Comparison of ENCODE assay signal across 8 cellular contexts in the genomic region with DNA sequence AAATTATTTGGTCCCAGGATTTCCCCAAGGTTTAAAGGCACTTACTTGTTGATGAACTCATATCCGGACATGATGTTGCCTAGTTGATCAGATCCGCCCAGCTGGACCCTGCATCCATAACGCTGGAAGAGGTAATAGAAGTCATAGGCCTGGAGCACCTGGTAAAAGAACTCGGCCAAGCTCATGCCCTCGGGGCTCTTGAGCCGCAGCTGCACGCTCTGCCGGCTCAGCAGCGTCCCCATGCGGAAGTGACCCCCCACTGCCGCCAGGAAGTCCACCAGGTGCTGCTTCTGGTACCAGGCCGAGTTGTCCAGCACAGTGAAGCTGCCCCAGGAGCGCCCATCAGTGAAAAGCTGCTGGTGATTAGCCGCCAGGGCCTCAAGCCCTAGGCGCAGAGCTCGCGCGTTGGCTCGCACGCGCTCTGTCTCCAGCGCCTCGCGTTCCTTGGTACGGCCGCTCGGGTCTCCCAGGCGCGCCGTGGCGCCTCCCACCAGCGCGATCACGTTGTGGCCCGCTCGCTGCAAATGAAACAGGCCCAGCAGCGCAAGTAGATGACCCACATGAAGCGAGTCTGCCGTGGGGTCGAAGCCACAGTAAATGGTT. TPM values are rescaled to one million over a fixed set of nuclear protein-coding genes. Genes with fewer than 3 reads are reported as not detected.
DNase-seq lines count a peak whose midpoint lies in the region; ATAC-seq and TF ChIP-seq lines count a peak whose summit lies in the region.

No MANE protein-coding gene starts in this region.

- peak overlapping the region; percentile 88 for H3K4me3 ChIP-seq in BJ (ENCODE audit: low read depth, low read length)

- TF ChIP-seq POLR2A in GM19099 (IDR thresholded peaks at IDR 0.05; ENCODE audit: extremely low read depth, insufficient read length, low read depth) = peak; percentile 29

- CTCF ChIA-PET in BJ (lab: Yijun Ruan, JAX) = interaction anchor here (0.6 to 4.8 kb wide), 23 partner anchors 10 to 1465 kb away, joined by 3 to 57 read pairs (median 4); a partner anchor contains a TSS
- CTCF ChIA-PET in activated CD4-positive, alpha-beta memory T cell treated with anti-CD3 and anti-CD28 coated beads, Interleukin-2, amount 10 ng/mL, durations not matched to agents 7 days and 5 days (lab: Charles Lee) = interaction anchor here (0.7 to 4.8 kb wide), 37 partner anchors 9 to 1368 kb away, joined by 3 to 87 read pairs (median 4); a partner anchor contains a TSS

- H3K27me3 ChIP-seq in BJ (ENCODE audit: control insufficient read depth, insufficient read depth, low read length) = no peaks in the 10 kb centered on the region

- peak; percentile 92 for TF ChIP-seq CTCF in BJ (IDR thresholded peaks at IDR 0.05; ENCODE audit: insufficient read depth, low read depth, low read length)

- peaks cover 4% of the 10 kb centered on the region for H3K36me3 ChIP-seq in BJ (ENCODE audit: control insufficient read depth, insufficient read depth, low read length)

- H3K36me3 Mint-ChIP-seq in activated CD4-positive, alpha-beta memory T cell treated with anti-CD3 and anti-CD28 coated beads, Interleukin-2, amount 10 ng/mL, durations not matched to agents 7 days and 5 days (ENCODE audit: low read depth) = peaks cover 30% of the 10 kb centered on the region
- peaks cover 9% of the 10 kb centered on the region for H3K36me3 Mint-ChIP-seq in memory B cell

- peaks cover 1% of the 10 kb centered on the region for H3K27me3 Mint-ChIP-seq in activated CD4-positive, alpha-beta memory T cell treated with anti-CD3 and anti-CD28 coated beads, Interleukin-2, amount 10 ng/mL, durations not matched to agents 7 days and 5 days
- no peaks in the 10 kb centered on the region for H3K27me3 Mint-ChIP-seq in memory B cell

- peak overlapping the region; percentile 79 for H3K4me3 Mint-ChIP-seq in activated CD4-positive, alpha-beta memory T cell treated with anti-CD3 and anti-CD28 coated beads, Interleukin-2, amount 10 ng/mL, durations not matched to agents 7 days and 5 days
- peak overlapping the region; percentile 91 for H3K4me3 Mint-ChIP-seq in memory B cell

- H3K4me1 Mint-ChIP-seq in activated CD4-positive, alpha-beta memory T cell treated with anti-CD3 and anti-CD28 coated beads, Interleukin-2, amount 10 ng/mL, durations not matched to agents 7 days and 5 days = peaks cover 20% of the 10 kb centered on the region
- peaks cover 8% of the 10 kb centered on the region for H3K4me1 Mint-ChIP-seq in memory B cell

- DNase-seq in BJ (ENCODE audit: low read depth) = peak; percentile 36
- DNase-seq in NCI-H526 treated with DMSO at 0.1 percent for 48 hours (lab: John Stamatoyannopoulos, UW) = peak; percentile 45
- peak; percentile 79 for DNase-seq in activated CD4-positive, alpha-beta memory T cell treated with anti-CD3 and anti-CD28 coated beads, Interleukin-2, amount 10 ng/mL, durations not matched to agents 7 days and 5 days
- peak; percentile 40 for DNase-seq in effector CD8-positive, alpha-beta T cell (lab: John Stamatoyannopoulos, UW)
- DNase-seq in memory B cell (ENCODE audit: low spot score in 2 of 2) = peak; percentile 62 to 73
- DNase-seq in stimulated activated CD8-positive, alpha-beta memory T cell treated with anti-CD3 and anti-CD28 coated beads, Interleukin-12 subunit alpha, Interleukin-12 subunit beta, amount 100 ng/mL, for 4 hours (ENCODE audit: low read depth) = peak; percentile 45

- H3K27ac Mint-ChIP-seq in activated CD4-positive, alpha-beta memory T cell treated with anti-CD3 and anti-CD28 coated beads, Interleukin-2, amount 10 ng/mL, durations not matched to agents 7 days and 5 days = peak overlapping the region; percentile 78
- peak overlapping the region; percentile 88 for H3K27ac Mint-ChIP-seq in memory B cell

- ATAC-seq in HG03432 (IDR thresholded peaks at IDR 0.05; ENCODE audit: unreplicated experiment) (peak; percentile 82), memory B cell (ENCODE audit: low read depth) (peak; percentile 67)

- POLR2A ChIA-PET in BJ (lab: Charles Lee) = interaction anchor here (0.6 to 0.9 kb wide), 2 partner anchors 1026 to 1267 kb away, joined by 3 to 15 read pairs; a partner anchor contains a TSS
- POLR2A ChIA-PET in activated CD4-positive, alpha-beta memory T cell treated with anti-CD3 and anti-CD28 coated beads, Interleukin-2, amount 10 ng/mL, durations not matched to agents 7 days and 5 days (lab: Charles Lee) = interaction anchor here (0.5 to 3.2 kb wide), 15 partner anchors 9 to 1267 kb away, joined by 3 to 39 read pairs (median 5); a partner anchor contains a TSS

- H3K9me3 Mint-ChIP-seq in activated CD4-positive, alpha-beta memory T cell treated with anti-CD3 and anti-CD28 coated beads, Interleukin-2, amount 10 ng/mL, durations not matched to agents 7 days and 5 days = no peaks in the 10 kb centered on the region
- H3K9me3 Mint-ChIP-seq in memory B cell = no peaks in the 10 kb centered on the region

RNA-seq across cellular contexts. Expression of a gene that starts 0.5 kb away (rescaled TPM):
- 19.0 TPM in 2 replicates for polyA plus RNA-seq in BJ (2011; rRNA removed)
- polyA minus RNA-seq in BJ (2011; rRNA and poly(A)+ RNA removed) = 8.1 and 9.4 TPM in 2 replicates
- total RNA-seq in activated CD4-positive, alpha-beta memory T cell treated with anti-CD3 and anti-CD28 coated beads, Interleukin-2, amount 10 ng/mL, durations not matched to agents 7 days and 5 days = 10 to 100 TPM; 17.0 to 19.3 TPM

Comparison
In these comparisons a context has a peak if more than half of its experiments do, and no peak if none do; other contexts are left out.
1. Peak in every context shown above with its lines: DNase-seq, ATAC-seq and H3K4me3 ChIP-seq.